23 cellular contexts compared by ENCODE assay signal in the genomic region with DNA sequence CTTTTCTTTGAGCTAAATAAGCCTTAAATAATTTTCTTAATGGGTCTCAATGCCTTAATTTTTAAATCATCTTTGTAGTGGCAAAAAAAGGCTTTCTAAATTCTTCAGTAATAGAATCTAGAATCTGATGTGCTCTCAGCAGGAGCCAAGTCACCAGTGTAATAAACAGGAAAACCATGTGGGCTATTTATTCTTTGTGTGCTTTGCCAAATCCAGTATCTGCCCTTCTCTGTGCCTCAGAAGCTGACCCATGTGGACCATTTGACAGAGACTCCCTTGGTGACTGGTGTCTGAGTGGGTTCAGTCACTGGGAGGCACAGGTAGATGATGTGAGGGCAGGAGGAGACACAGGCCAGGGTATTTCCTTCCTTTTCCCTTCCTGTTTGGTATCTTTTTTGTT.
"Had no signal": no experiment of that assay in that cellular context is flagged by ENCODE, and none has a peak within 500 bp of the region (broad histone marks: within the 10 kb centered on the region; RNA-seq: fewer than 3 reads in every experiment).

No MANE protein-coding gene starts in this region.

- H3K27ac Mint-ChIP-seq: naive thymus-derived CD4-positive, alpha-beta T cell; natural killer cell treated with Interleukin-12 subunit alpha and Interleukin-12 subunit beta and Interleukin-15 and Interleukin-18, amount 100 ng/mL, for 72 hours; progenitor cell of endocrine pancreas; stimulated activated memory B cell treated with anti-CD40 and anti-IgM and Interleukin-4, amounts not matched to agents 10 μg/mL and 1 μg/mL and 100 μg/mL, for 72 hours; type B pancreatic cell had no signal

- H3K27ac ChIP-seq: left ventricle myocardium inferior, ovary, right lobe of liver, tibial nerve, uterus had no signal

- H3K9me3 Mint-ChIP-seq: stimulated activated memory B cell treated with anti-CD40 and anti-IgM and Interleukin-4, amounts not matched to agents 10 μg/mL and 1 μg/mL and 100 μg/mL, for 72 hours; type B pancreatic cell had no signal

- H3K27me3 ChIP-seq: ovary, right atrium auricular region, right lobe of liver, tibial nerve, uterus had no signal

- H3K27me3 Mint-ChIP-seq: natural killer cell treated with Interleukin-12 subunit alpha and Interleukin-12 subunit beta and Interleukin-15 and Interleukin-18, amount 100 ng/mL, for 72 hours; progenitor cell of endocrine pancreas; stimulated activated memory B cell treated with anti-CD40 and anti-IgM and Interleukin-4, amounts not matched to agents 10 μg/mL and 1 μg/mL and 100 μg/mL, for 72 hours; stimulated activated naive CD8-positive, alpha-beta T cell treated with anti-CD3 and anti-CD28 coated beads, Interleukin-15, amount 100 ng/mL, for 72 hours had no signal

- ATAC-seq: mucosa of descending colon; naive thymus-derived CD4-positive, alpha-beta T cell; natural killer cell treated with Interleukin-12 subunit alpha and Interleukin-12 subunit beta and Interleukin-15 and Interleukin-18, amount 100 ng/mL, for 72 hours; right lobe of liver; stimulated activated memory B cell treated with anti-CD40 and anti-IgM and Interleukin-4, amounts not matched to agents 10 μg/mL and 1 μg/mL and 100 μg/mL, for 72 hours; stimulated activated naive CD8-positive, alpha-beta T cell treated with anti-CD3 and anti-CD28 coated beads, Interleukin-15, amount 100 ng/mL, for 72 hours had no signal

- H3K36me3 ChIP-seq: left ventricle myocardium inferior, ovary, right atrium auricular region, right lobe of liver, tibial nerve, uterus had no signal

- H3K4me1 ChIP-seq: left ventricle myocardium inferior, right atrium auricular region, right lobe of liver, tibial nerve, uterus had no signal

- H3K4me3 Mint-ChIP-seq: naive thymus-derived CD4-positive, alpha-beta T cell; natural killer cell treated with Interleukin-12 subunit alpha and Interleukin-12 subunit beta and Interleukin-15 and Interleukin-18, amount 100 ng/mL, for 72 hours; stimulated activated memory B cell treated with anti-CD40 and anti-IgM and Interleukin-4, amounts not matched to agents 10 μg/mL and 1 μg/mL and 100 μg/mL, for 72 hours; stimulated activated naive CD8-positive, alpha-beta T cell treated with anti-CD3 and anti-CD28 coated beads, Interleukin-15, amount 100 ng/mL, for 72 hours; type B pancreatic cell had no signal

- H3K4me1 Mint-ChIP-seq: naive thymus-derived CD4-positive, alpha-beta T cell; stimulated activated memory B cell treated with anti-CD40 and anti-IgM and Interleukin-4, amounts not matched to agents 10 μg/mL and 1 μg/mL and 100 μg/mL, for 72 hours; stimulated activated naive CD8-positive, alpha-beta T cell treated with anti-CD3 and anti-CD28 coated beads, Interleukin-15, amount 100 ng/mL, for 72 hours had no signal

- H3K4me2 ChIP-seq: smooth muscle cell had no signal

- H3K4me3 ChIP-seq: left ventricle myocardium inferior, lung, mucosa of descending colon, ovary, right atrium auricular region, right lobe of liver, smooth muscle cell, tibial nerve, uterus had no signal

- DNase-seq: islet precursor cell; left ventricle myocardium inferior; midbrain; mucosa of descending colon; naive thymus-derived CD4-positive, alpha-beta T cell; ovary; right lobe of liver; stimulated activated CD4-positive, alpha-beta T cell treated with anti-CD3 and anti-CD28 coated beads, Interleukin-1b, Interleukin-23, amount 100 ng/mL, for 48 hours; stimulated activated CD4-positive, alpha-beta T cell treated with anti-CD3 and anti-CD28 coated beads, Interleukin-2, amount 100 ng/mL, for 48 hours; stimulated activated CD4-positive, alpha-beta T cell treated with anti-CD3 and anti-CD28 coated beads, Interleukin-4, amount 100 ng/mL, for 4 hours; stimulated activated CD8-positive, alpha-beta memory T cell treated with anti-CD3 and anti-CD28 coated beads, Interleukin-4, amount 100 ng/mL, for 48 hours; stimulated activated naive CD4-positive, alpha-beta T cell treated with Interleukin-2 at 50 U/mL for 16 hours; stimulated activated naive CD8-positive, alpha-beta T cell treated with anti-CD3 and anti-CD28 coated beads, Interleukin-15, amount 100 ng/mL, for 72 hours; substantia nigra; uterus had no signal

- H3K9me3 ChIP-seq: left ventricle myocardium inferior, mucosa of descending colon, ovary, right atrium auricular region, right lobe of liver, tibial nerve, uterus had no signal

- H3K36me3 Mint-ChIP-seq: naive thymus-derived CD4-positive, alpha-beta T cell; natural killer cell treated with Interleukin-12 subunit alpha and Interleukin-12 subunit beta and Interleukin-15 and Interleukin-18, amount 100 ng/mL, for 72 hours; stimulated activated memory B cell treated with anti-CD40 and anti-IgM and Interleukin-4, amounts not matched to agents 10 μg/mL and 1 μg/mL and 100 μg/mL, for 72 hours; type B pancreatic cell had no signal
